6 cellular contexts compared by ENCODE assay signal in the genomic region with DNA sequence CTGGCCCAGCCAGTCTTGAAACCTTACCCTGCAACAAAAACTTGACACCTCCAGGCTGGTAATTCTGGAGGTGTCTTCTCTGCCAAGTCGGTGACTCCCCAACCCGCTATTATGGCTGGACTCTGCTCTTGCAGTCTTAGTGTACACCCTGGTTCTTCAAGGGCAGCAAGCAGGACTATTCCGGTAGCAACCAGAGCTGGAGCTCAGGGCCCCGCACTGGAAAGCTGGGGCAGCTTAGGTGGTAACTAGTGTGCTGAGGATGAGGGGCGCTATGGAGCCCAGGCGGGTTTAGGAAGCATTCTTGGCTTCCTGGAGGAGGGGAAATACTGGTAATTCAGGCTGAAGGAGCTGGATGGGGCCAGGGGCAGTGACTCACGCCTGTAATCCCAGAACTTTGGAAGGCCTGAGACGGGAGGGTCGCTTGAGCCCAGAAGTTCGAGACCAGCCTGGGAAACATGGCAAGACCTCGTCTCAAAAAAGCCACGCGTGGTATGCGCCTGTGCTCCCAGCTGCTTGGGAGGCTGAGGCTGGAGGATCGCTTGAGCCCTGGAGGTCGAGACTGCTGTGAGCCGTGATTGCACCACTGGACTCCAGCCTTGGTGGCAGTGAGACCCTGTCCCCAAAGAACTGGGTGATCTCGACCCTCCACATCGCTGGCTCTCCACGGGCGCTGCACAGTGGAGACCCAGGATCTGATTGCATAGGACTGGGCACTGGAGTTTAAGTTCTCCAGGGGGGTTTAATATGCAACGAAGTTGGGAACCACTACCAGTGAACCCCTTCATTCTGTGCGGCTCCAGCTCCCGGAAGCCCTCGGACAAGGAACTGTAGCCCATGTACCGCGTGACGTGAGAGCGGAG. TPM values are rescaled to one million over a fixed set of nuclear protein-coding genes. Genes with fewer than 3 reads are reported as not detected.
DNase-seq lines count a peak whose midpoint lies in the region; ATAC-seq and TF ChIP-seq lines count a peak whose summit lies in the region.

No MANE protein-coding gene starts in this region.

- H3K4me1 ChIP-seq in A673 (ENCODE audit: insufficient read depth, low read length, poor library complexity, severe bottlenecking) (no peaks in the 10 kb centered on the region), iPS DF 6.9 (ENCODE audit: control insufficient read depth, insufficient read depth, low read length) (peaks cover 3% of the 10 kb centered on the region; the same call in 1 of the 2 replicates)

- no peaks in the 10 kb centered on the region for H3K27me3 ChIP-seq in A673 (replicated peaks; ENCODE audit: insufficient read depth, low read depth, low read length, poor library complexity)
- no peaks in the 10 kb centered on the region for H3K27me3 ChIP-seq in iPS DF 6.9 (ENCODE audit: control insufficient read depth, insufficient read depth, low read length)

- ATAC-seq in GM21423 (IDR thresholded peaks at IDR 0.05; ENCODE audit: unreplicated experiment), result no peak

- H3K4me3 ChIP-seq in A673 (ENCODE audit: low read depth, low read length, poor library complexity, severe bottlenecking), result peak overlapping the region; percentile 27
- peak overlapping the region; percentile 71; the same call in 1 of the 2 replicates for H3K4me3 ChIP-seq in iPS DF 6.9 (ENCODE audit: low read length)

- BruUV-seq in A673 (replicated peaks; lab: Mats Ljungman, UMichigan), result no TSS peak

- intact Hi-C loops in A673 (cut with micrococcal nuclease; ENCODE audit: unreplicated experiment), result no loop called here

- POLR2A ChIA-PET in A673 (lab: Charles Lee; ENCODE audit: low non-redundant PET), result no interaction called here

- DNase-seq in A673 (ENCODE audit: low spot score) (no peak), NOMO-1 (lab: John Stamatoyannopoulos, UW; ENCODE audit: unreplicated experiment in 2 of 2) (peak; percentile 47 to 49), iPS DF 6.9 (ENCODE audit: low read depth, low spot score) (peak; percentile 54), NCI-H187 treated with DMSO at 0.1 percent for 48 hours (lab: John Stamatoyannopoulos, UW) (no peak), NCI-H2081 treated with DMSO at 0.1 percent for 48 hours (lab: John Stamatoyannopoulos, UW) (no peak)

- WGBS in iPS DF 6.9 (ENCODE audit: insufficient coverage, insufficient read length), result no CpG with 5 or more reads among the region's 29 CpGs

- no peak for TF ChIP-seq CTCF in A673 (conservative IDR thresholded peaks at IDR 0.05; ENCODE audit: low read depth, low read length)

- CTCF ChIA-PET in A673 (lab: Charles Lee), result interaction anchor here (1.0 kb wide), 1 partner anchor 10 kb away, joined by 3 read pairs; the partner anchor contains the start of gene AIFM3

- no peak overlapping the region for H3K27ac ChIP-seq in A673 (ENCODE audit: low read depth, low read length, poor library complexity, severe bottlenecking)
- H3K27ac ChIP-seq in iPS DF 6.9 (ENCODE audit: low read length), result no peak overlapping the region

- H3K36me3 ChIP-seq in A673 (ENCODE audit: insufficient read depth, low read length, poor library complexity, severe bottlenecking), result peaks cover 18% of the 10 kb centered on the region
- 0 out of 2 replicates have a peak, but pooled peaks cover 5% of the 10 kb centered on the region for H3K36me3 ChIP-seq in iPS DF 6.9 (ENCODE audit: control insufficient read depth, insufficient read depth, low read length)

- no peaks in the 10 kb centered on the region for H3K9me3 ChIP-seq in A673 (ENCODE audit: low read depth, low read length, poor library complexity, severe bottlenecking)
- no peaks in the 10 kb centered on the region for H3K9me3 ChIP-seq in iPS DF 6.9 (ENCODE audit: control insufficient read depth, insufficient read depth, low read length)

RNA-seq across cellular contexts. Expression of gene AIFM3, which starts 10.6 kb away (rescaled TPM):
- total RNA-seq in A673 (2021), result 0.48 TPM in 1 of 2 replicates, not detected in the other

RNA-seq across cellular contexts. Expression of gene LZTR1, which starts 25.6 kb away (rescaled TPM):
- 54.3 and 64.3 TPM in 2 replicates for total RNA-seq in A673 (2021)

RNA-seq across cellular contexts. Expression of gene CRKL, which starts 39.3 kb away (rescaled TPM):
- total RNA-seq in A673 (2021), result 79.0 and 82.5 TPM in 2 replicates

RNA-seq across cellular contexts. Expression of gene THAP7, which starts 45.4 kb away (rescaled TPM):
- 38.5 TPM in 2 replicates for total RNA-seq in A673 (2021)

RNA-seq across cellular contexts. Expression of gene P2RX6, which starts 58.5 kb away (rescaled TPM):
- total RNA-seq in A673 (2021), result 0.39 and 0.43 TPM in 2 replicates

Comparison
In these comparisons a context has a peak if more than half of its experiments do, and no peak if none do; other contexts are left out.
1. DNase-seq: peak in NOMO-1 (2 of 2) and iPS DF 6.9 (single experiment); none in A673 (single experiment), NCI-H187 treated with DMSO at 0.1 percent for 48 hours (single experiment) and NCI-H2081 treated with DMSO at 0.1 percent for 48 hours (single experiment).